ENCODE assay signal across 17 cellular contexts in the genomic region with DNA sequence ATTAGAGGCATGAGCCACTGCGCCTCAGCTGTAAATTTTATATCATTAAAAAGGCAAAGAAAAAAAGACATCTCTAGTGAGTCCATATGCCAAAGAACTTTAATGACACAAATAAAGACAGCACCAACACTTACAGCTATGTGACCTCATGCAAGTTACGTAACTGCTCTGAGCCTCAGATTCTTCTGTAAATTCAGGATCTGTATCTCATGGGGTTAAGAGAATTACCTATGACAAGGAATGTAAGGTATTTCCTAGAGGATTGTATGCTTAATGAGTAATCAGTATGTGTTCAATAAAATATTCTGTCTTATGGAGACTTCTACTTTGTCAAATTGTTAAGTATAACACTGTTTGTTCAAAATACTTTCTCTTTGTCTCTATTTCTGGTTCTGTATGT.
"Had no signal": no experiment of that assay in that cellular context is flagged by ENCODE, and none has a peak within 500 bp of the region (broad histone marks: within the 10 kb centered on the region; RNA-seq: fewer than 3 reads in every experiment).

No MANE protein-coding gene starts in this region.

- H3K9me3 ChIP-seq: ascending aorta, colonic mucosa, prostate gland, suprapubic skin, upper lobe of right lung had no signal

- H3K36me3 ChIP-seq: ascending aorta, colonic mucosa, prostate gland, suprapubic skin, upper lobe of right lung had no signal

- H3K4me3 ChIP-seq: ascending aorta, colonic mucosa, prostate gland, suprapubic skin, upper lobe of right lung had no signal

- FAIRE-seq: endothelial cell of umbilical vein had no signal

- H3K4me1 ChIP-seq: ascending aorta, colonic mucosa, prostate gland, suprapubic skin, upper lobe of right lung had no signal

- DNase-seq: activated CD4-positive, alpha-beta T cell treated with anti-CD3 and anti-CD28 coated beads, Interleukin-2, amount 50 U/mL, for 48 hours; activated CD8-positive, alpha-beta memory T cell treated with anti-CD3 and anti-CD28 coated beads, Interleukin-2, amount 10 ng/mL, durations not matched to agents 7 days and 5 days; activated gamma-delta T cell; activated naive CD8-positive, alpha-beta T cell treated with anti-CD3 and anti-CD28 coated beads for 36 hours; activated T-cell treated with anti-CD3 and anti-CD28 coated beads, Interleukin-2, amount 50 U/mL, for 24 hours; colonic mucosa; effector CD4-positive, alpha-beta T cell; immature natural killer cell; occipital lobe; stimulated activated naive CD4-positive, alpha-beta T cell treated with Interleukin-2 at 50 U/mL for 16 hours; upper lobe of right lung had no signal

- H3K27me3 ChIP-seq: ascending aorta, colonic mucosa, suprapubic skin, upper lobe of right lung had no signal

- ATAC-seq: activated CD4-positive, CD25-positive, alpha-beta regulatory T cell treated with anti-CD3 and anti-CD28 coated beads, Interleukin-2, amount 50 U/mL, for 24 hours; activated CD8-positive, alpha-beta memory T cell treated with anti-CD3 and anti-CD28 coated beads, Interleukin-2, amount 10 ng/mL, durations not matched to agents 7 days and 5 days; sciatic nerve; upper lobe of right lung had no signal

- H3K27ac ChIP-seq: ascending aorta, colonic mucosa, prostate gland, suprapubic skin, upper lobe of right lung had no signal
